In genomic region chr3:128395046-128395445, GRCh38 we compare ENCODE assay signal across 16 cellular contexts.
"Had no signal": no experiment of that assay in that cellular context is flagged by ENCODE, and none has a peak within 500 bp of the region (broad histone marks: within the 10 kb centered on the region; RNA-seq: fewer than 3 reads in every experiment).

No MANE protein-coding gene starts in this region.

- H3K9me3 Mint-ChIP-seq: activated B cell treated with CpG ODN at 0.5 μM for 24 hours; activated CD8-positive, alpha-beta T cell treated with anti-CD3 and anti-CD28 coated beads for 36 hours; activated T-cell treated with anti-CD3 and anti-CD28 coated beads, Interleukin-2, amount 50 U/mL, for 4 hours; naive thymus-derived CD4-positive, alpha-beta T cell; stimulated activated naive CD8-positive, alpha-beta T cell treated with anti-CD3 and anti-CD28 coated beads, Interleukin-15, Interleukin-2, amounts not matched to agents 100 ng/mL and 50 ng/mL, for 24 hours had no signal

- H3K4me1 ChIP-seq: prostate gland had no signal

- H3K27ac Mint-ChIP-seq: activated B cell treated with CpG ODN at 0.5 μM for 24 hours; activated CD8-positive, alpha-beta T cell treated with anti-CD3 and anti-CD28 coated beads for 36 hours; stimulated activated naive CD8-positive, alpha-beta T cell treated with anti-CD3 and anti-CD28 coated beads, Interleukin-15, Interleukin-2, amounts not matched to agents 100 ng/mL and 50 ng/mL, for 24 hours; T-helper 17 cell had no signal

- H3K4me3 Mint-ChIP-seq: activated B cell treated with CpG ODN at 0.5 μM for 24 hours; activated CD8-positive, alpha-beta T cell treated with anti-CD3 and anti-CD28 coated beads for 36 hours; activated T-cell treated with anti-CD3 and anti-CD28 coated beads, Interleukin-2, amount 50 U/mL, for 4 hours; naive thymus-derived CD4-positive, alpha-beta T cell; stimulated activated naive CD8-positive, alpha-beta T cell treated with anti-CD3 and anti-CD28 coated beads, Interleukin-15, Interleukin-2, amounts not matched to agents 100 ng/mL and 50 ng/mL, for 24 hours; T-helper 17 cell had no signal

- ATAC-seq: activated CD8-positive, alpha-beta T cell treated with anti-CD3 and anti-CD28 coated beads for 36 hours; activated T-cell treated with anti-CD3 and anti-CD28 coated beads, Interleukin-2, amount 50 U/mL, for 4 hours; left colon; mucosa of descending colon; naive thymus-derived CD4-positive, alpha-beta T cell; T-helper 17 cell had no signal

- H3K4me3 ChIP-seq: adrenal gland, mucosa of descending colon, prostate gland, upper lobe of left lung had no signal

- H3K4me1 Mint-ChIP-seq: activated B cell treated with CpG ODN at 0.5 μM for 24 hours had no signal

- H3K27me3 ChIP-seq: adrenal gland, upper lobe of left lung had no signal

- H3K27me3 Mint-ChIP-seq: activated B cell treated with CpG ODN at 0.5 μM for 24 hours; activated CD8-positive, alpha-beta T cell treated with anti-CD3 and anti-CD28 coated beads for 36 hours; naive thymus-derived CD4-positive, alpha-beta T cell; stimulated activated naive CD8-positive, alpha-beta T cell treated with anti-CD3 and anti-CD28 coated beads, Interleukin-15, Interleukin-2, amounts not matched to agents 100 ng/mL and 50 ng/mL, for 24 hours; T-helper 17 cell had no signal

- DNase-seq: activated B cell treated with CpG ODN at 0.5 μM for 24 hours; activated CD4-positive, alpha-beta T cell treated with anti-CD3 and anti-CD28 coated beads for 48 hours; activated CD8-positive, alpha-beta T cell treated with anti-CD3 and anti-CD28 coated beads for 36 hours; activated effector memory CD4-positive, alpha-beta T cell treated with Interleukin-2 at 50 U/mL for 16 hours; activated naive CD4-positive, alpha-beta T cell treated with anti-CD3 and anti-CD28 coated beads, Interleukin-2, amount 50 U/mL, for 16 hours; activated T-cell treated with anti-CD3 and anti-CD28 coated beads, Interleukin-2, amount 50 U/mL, for 4 hours; effector CD8-positive, alpha-beta T cell; foreskin melanocyte; left colon; mucosa of descending colon; naive thymus-derived CD4-positive, alpha-beta T cell; T-helper 17 cell; upper lobe of left lung had no signal

- H3K9me3 ChIP-seq: adrenal gland, mucosa of descending colon, prostate gland, upper lobe of left lung had no signal

- H3K27ac ChIP-seq: prostate gland, upper lobe of left lung had no signal

- H3K36me3 ChIP-seq: adrenal gland, prostate gland, upper lobe of left lung had no signal
